In the genomic region with DNA sequence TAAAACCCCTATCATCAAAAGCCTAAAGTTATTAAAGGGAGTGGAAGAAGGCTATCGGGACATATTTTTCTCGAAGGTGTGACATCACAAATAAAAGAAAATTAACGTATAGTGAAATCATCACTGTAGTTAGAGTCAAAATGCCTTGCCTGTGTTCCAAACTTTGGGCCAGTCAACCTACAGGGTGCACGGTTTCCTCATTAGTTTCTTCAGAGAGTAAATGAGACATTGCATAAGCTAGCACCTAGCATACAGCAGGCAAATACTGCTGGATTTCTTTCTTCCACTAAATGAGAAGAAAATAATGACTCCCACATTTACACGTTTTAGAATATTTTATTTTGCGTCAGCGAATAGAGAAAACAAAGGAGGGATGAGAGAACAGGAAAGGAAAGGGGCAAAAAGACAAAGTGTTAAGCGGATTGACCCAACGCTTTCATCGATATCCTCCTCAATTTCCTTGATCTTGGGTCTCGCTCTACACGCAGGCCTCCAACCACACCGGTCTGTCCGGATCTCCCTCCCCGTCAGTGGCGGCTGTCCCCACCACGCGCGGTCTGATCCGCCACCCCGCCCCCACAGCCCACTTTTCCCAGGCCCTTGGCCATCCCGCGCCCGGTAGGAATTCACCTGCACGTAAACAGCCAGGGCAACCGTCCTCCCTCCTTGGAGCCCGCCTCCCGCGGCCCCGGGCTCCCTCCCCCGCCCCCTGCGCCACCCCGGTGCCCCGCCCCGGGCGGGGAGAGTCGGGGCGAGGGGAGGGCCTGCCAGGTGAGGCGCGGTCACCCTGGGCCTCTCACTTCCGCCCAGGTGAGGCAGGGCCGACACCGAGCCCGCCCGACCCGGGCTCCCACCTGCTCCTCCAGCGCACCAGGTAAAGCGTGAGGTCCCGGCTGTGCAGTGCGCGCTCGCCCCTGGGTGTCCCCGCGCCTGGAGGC, we compare ENCODE assay signal across 8 cellular contexts. TPM values are rescaled to one million over a fixed set of nuclear protein-coding genes. Genes with fewer than 3 reads are reported as not detected.
DNase-seq lines count a peak whose midpoint lies in the region; ATAC-seq and TF ChIP-seq lines count a peak whose summit lies in the region.

A gene with protein sequence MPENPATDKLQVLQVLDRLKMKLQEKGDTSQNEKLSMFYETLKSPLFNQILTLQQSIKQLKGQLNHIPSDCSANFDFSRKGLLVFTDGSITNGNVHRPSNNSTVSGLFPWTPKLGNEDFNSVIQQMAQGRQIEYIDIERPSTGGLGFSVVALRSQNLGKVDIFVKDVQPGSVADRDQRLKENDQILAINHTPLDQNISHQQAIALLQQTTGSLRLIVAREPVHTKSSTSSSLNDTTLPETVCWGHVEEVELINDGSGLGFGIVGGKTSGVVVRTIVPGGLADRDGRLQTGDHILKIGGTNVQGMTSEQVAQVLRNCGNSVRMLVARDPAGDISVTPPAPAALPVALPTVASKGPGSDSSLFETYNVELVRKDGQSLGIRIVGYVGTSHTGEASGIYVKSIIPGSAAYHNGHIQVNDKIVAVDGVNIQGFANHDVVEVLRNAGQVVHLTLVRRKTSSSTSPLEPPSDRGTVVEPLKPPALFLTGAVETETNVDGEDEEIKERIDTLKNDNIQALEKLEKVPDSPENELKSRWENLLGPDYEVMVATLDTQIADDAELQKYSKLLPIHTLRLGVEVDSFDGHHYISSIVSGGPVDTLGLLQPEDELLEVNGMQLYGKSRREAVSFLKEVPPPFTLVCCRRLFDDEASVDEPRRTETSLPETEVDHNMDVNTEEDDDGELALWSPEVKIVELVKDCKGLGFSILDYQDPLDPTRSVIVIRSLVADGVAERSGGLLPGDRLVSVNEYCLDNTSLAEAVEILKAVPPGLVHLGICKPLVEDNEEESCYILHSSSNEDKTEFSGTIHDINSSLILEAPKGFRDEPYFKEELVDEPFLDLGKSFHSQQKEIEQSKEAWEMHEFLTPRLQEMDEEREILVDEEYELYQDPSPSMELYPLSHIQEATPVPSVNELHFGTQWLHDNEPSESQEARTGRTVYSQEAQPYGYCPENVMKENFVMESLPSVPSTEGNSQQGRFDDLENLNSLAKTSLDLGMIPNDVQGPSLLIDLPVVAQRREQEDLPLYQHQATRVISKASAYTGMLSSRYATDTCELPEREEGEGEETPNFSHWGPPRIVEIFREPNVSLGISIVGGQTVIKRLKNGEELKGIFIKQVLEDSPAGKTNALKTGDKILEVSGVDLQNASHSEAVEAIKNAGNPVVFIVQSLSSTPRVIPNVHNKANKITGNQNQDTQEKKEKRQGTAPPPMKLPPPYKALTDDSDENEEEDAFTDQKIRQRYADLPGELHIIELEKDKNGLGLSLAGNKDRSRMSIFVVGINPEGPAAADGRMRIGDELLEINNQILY (N-terminal part only) (plus strand): TSS at position 799 of the 938 bp plus-strand sequence. CDS start 20,413 bp downstream, outside the sequence.

- H3K9me3 Mint-ChIP-seq in brain (no peaks in the 10 kb centered on the region), immature natural killer cell (no peaks in the 10 kb centered on the region)

- H3K4me3 ChIP-seq in HUES64 (ENCODE audit: low read length), result peak within 1 kb of the TSS; percentile 81

- H3K4me3 Mint-ChIP-seq in T-helper 17 cell (peak within 1 kb of the TSS; percentile 92), brain (peak within 1 kb of the TSS; percentile 84 to 100 (median 87)), immature natural killer cell (peak within 1 kb of the TSS; percentile 92 to 98 (median 96))

- H3K9me3 ChIP-seq in HUES64 (ENCODE audit: insufficient read depth, low read depth, low read length) (no peaks in the 10 kb centered on the region), T-helper 17 cell (ENCODE audit: control insufficient read depth, low read length, poor library complexity, severe bottlenecking) (no peaks in the 10 kb centered on the region)

- peak within 1 kb of the TSS; percentile 68 for H3K27ac ChIP-seq in HUES64 (ENCODE audit: low read depth, low read length)

- WGBS in HUES64, result 6% methylated on average over 51 of the region's 54 CpGs

- ATAC-seq in GM21381 (IDR thresholded peaks at IDR 0.05; ENCODE audit: unreplicated experiment) (peak; percentile 84), T-helper 17 cell (peak; percentile 91)

- H3K27me3 Mint-ChIP-seq in T-helper 17 cell (no peaks in the 10 kb centered on the region), brain (peaks cover 4% of the 10 kb centered on the region), immature natural killer cell (ENCODE audit: low read depth in 3 of 3) (peaks cover 2 to 13% (median 10%) of the 10 kb centered on the region in 3 donors)

- DNase-seq in DMS53 (lab: John Stamatoyannopoulos, UW), result peak; percentile 99
- DNase-seq in T-helper 17 cell, result peak; percentile 60 to 70 (median 67)
- DNase-seq in immature natural killer cell, result peak in 2 of 3 donors; percentile 50 to 53
- peak; percentile 24 to 29 for DNase-seq in stimulated activated CD4-positive, alpha-beta T cell treated with anti-CD3 and anti-CD28 coated beads, Interleukin-12 subunit alpha, Interleukin-12 subunit beta, amount 100 ng/mL, for 24 hours (ENCODE audit: low read depth in 2 of 2)
- no peak for DNase-seq in kidney glomerular epithelial cell (lab: John Stamatoyannopoulos, UW)

- peak within 1 kb of the TSS; percentile 84 for H3K9ac ChIP-seq in HUES64 (ENCODE audit: low read depth, low read length)

- TF ChIP-seq CTCF in brain (conservative IDR thresholded peaks at IDR 0.05), result no peak

- peaks cover 7% of the 10 kb centered on the region for H3K4me1 ChIP-seq in HUES64 (ENCODE audit: insufficient read depth, low read length)

- H3K36me3 Mint-ChIP-seq in T-helper 17 cell (ENCODE audit: low read depth), result no peaks in the 10 kb centered on the region
- H3K36me3 Mint-ChIP-seq in brain, result no peaks in the 10 kb centered on the region
- no peaks in the 10 kb centered on the region for H3K36me3 Mint-ChIP-seq in immature natural killer cell

- H3K36me3 ChIP-seq in HUES64 (ENCODE audit: insufficient read depth, low read length), result no peaks in the 10 kb centered on the region

- H3K4me1 Mint-ChIP-seq in T-helper 17 cell (peaks cover 23% of the 10 kb centered on the region), brain (peaks cover 27% of the 10 kb centered on the region), immature natural killer cell (peaks cover 17 to 21% of the 10 kb centered on the region in 2 donors)

- H3K27ac Mint-ChIP-seq in T-helper 17 cell, result peak within 1 kb of the TSS; percentile 89
- H3K27ac Mint-ChIP-seq in brain, result peak within 1 kb of the TSS; percentile 91 to 100 (median 96)
- H3K27ac Mint-ChIP-seq in immature natural killer cell, result peak within 1 kb of the TSS; percentile 90 to 96 (median 92)

- no peaks in the 10 kb centered on the region for H3K27me3 ChIP-seq in HUES64 (ENCODE audit: insufficient read depth, low read length)

RNA-seq across cellular contexts. Expression of the gene that starts here (rescaled TPM):
- polyA plus RNA-seq in HUES64 (2013, experiment 1 of 2), result 8.5 TPM
- polyA plus RNA-seq in HUES64 (2013, experiment 2 of 2), result 9.6 TPM
- 10 to 100 TPM; 56.6 to 72.1 TPM for total RNA-seq in T-helper 17 cell
- 6.9 TPM for polyA plus RNA-seq in brain (ENCODE audit: insufficient read depth, low read depth, low replicate concordance)
- 1 to 10 TPM; 2.9 to 7.2 (median 5.9) TPM for polyA plus RNA-seq in immature natural killer cell
